In the genomic region with DNA sequence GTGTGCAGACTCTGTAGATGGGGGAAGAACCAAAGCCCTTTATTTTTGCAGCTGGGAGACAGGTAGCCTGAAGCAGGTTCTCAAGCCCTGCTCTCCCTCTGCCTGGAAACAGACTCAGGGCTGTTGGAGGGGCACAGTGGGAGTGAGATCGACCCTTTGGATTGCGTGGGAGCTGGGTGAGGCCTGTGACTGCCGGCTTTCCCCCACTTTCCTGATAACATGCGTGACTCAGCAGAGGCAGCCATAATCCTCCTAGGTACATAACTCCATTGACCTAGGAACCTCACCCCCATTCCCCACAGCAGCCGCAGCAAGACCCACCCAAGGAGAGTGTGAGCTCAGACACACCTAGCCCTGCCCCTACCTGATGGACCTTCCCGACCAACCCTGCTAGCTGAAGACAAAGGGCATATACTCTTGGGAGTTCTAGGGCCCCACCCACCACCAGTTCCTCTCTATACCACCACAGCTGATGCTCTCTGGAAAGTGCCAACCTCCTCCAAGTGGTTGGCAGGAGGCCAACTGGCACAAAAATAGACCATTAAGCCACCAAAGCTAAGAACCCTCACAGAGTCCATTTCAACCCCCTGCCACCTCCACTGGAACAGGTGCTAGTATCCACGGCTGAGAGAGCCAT, we compare ENCODE assay signal across 11 cellular contexts. TPM values are rescaled to one million over a fixed set of nuclear protein-coding genes. Genes with fewer than 3 reads are reported as not detected.
"Had no signal": no experiment of that assay in that cellular context is flagged by ENCODE, and none has a peak within 500 bp of the region (broad histone marks: within the 10 kb centered on the region; RNA-seq: fewer than 3 reads in every experiment).

No MANE protein-coding gene starts in this region.

RNA-seq across cellular contexts. Expression of a gene that starts 47.0 kb away (rescaled TPM):
- total RNA-seq: activated B cell treated with CpG ODN at 0.5 μM for 24 hours; activated CD4-positive, alpha-beta T cell treated with anti-CD3 and anti-CD28 coated beads for 36 hours; activated naive CD4-positive, alpha-beta T cell treated with anti-CD3 and anti-CD28 coated beads, Interleukin-2, amount 50 U/mL, for 72 hours; activated T-helper 17 cell treated with anti-CD3 and anti-CD28 coated beads, Interleukin-2, amount 50 U/mL, for 72 hours; chondrocyte; fibroblast of lung; omental fat pad; smooth muscle cell; stomach had no signal
- polyA plus RNA-seq: aorta, fibroblast of lung, neural cell had no signal
